Comparison of ENCODE assay signal across 8 cellular contexts in the genomic region with DNA sequence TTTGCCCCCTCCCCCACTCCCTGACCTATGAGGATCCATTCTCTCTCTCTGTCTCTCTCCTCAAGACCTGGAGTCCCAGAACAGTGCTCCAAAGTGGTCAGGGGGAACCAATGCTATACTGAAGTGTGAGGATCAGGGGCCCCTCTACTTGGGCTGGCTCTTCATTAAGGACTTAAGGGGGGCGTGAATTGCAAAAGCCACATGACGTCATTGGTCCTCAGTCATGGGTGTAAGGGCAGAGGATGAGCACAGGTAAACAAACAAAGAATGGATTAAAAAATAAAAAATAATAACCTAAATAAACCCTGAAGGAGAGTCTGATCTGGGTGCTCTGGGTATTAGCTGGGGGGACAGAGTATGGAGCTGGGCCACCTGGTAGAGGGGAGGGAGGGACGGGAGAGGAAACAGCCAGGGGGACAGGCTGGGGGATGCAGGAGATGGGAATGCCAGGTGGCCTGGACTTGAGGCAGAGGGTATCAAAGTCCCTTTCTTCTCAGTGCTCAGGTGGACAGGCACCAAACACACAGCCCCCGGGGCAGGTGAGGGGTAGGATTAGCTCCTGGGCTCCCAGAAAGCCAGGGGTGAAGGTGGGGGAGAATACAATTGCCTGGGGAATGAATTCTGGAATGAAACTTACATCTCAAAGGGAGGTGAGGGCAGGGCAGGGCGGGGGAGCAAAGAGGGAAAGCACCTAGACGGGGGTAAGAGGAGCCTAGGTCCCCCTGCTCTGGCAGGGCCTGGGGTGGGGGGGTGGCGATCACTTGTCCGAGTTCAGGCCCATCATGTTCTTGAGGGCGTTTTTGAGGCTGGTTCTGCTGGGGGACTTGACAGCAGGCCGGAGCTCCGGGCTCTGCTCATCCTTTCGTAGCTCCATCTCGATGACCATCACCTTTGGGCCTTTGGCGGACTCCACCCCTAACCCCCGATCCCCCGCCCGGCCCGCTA. TPM values are rescaled to one million over a fixed set of nuclear protein-coding genes. Genes with fewer than 3 reads are reported as not detected.
DNase-seq lines count a peak whose midpoint lies in the region; TF ChIP-seq lines count a peak whose summit lies in the region.

No MANE protein-coding gene starts in this region.

- H3K36me3 ChIP-seq in GM06990 (ENCODE audit: control insufficient read depth, insufficient read depth, low read length) (no peaks in the 10 kb centered on the region), SK-N-SH (replicated peaks in 1 of 2; ENCODE audit: control insufficient read depth in 1 of 2, insufficient read depth in 2 of 2, low read length in 1 of 2) (peaks cover 0 to 3% of the 10 kb centered on the region in 2 experiments), fibroblast of lung (ENCODE audit: control insufficient read depth, insufficient read depth, low read length) (no peaks in the 10 kb centered on the region)

- H3K27me3 Mint-ChIP-seq in progenitor cell of endocrine pancreas: peaks cover 12% of the 10 kb centered on the region

- DNase-seq in GM06990 (ENCODE audit: extremely low read depth, insufficient read length) (no peak), SK-N-SH (peak; percentile 39), fibroblast of lung (ENCODE audit: low read depth in 2 of 2) (no peak), progenitor cell of endocrine pancreas (ENCODE audit: low spot score, unreplicated experiment) (no peak), superior temporal gyrus (ENCODE audit: extremely low spot score) (no peak), occipital lobe (lab: John Stamatoyannopoulos, UW) (no peak), DMS153 treated with DMSO at 0.1 percent for 48 hours (lab: John Stamatoyannopoulos, UW; ENCODE audit: unreplicated experiment) (no peak)
- DNase-seq in activated CD4-positive, CD25-positive, alpha-beta regulatory T cell treated with anti-CD3 and anti-CD28 coated beads, Interleukin-2, amount 50 U/mL, for 72 hours: no peak

- H3K9me3 ChIP-seq in SK-N-SH: no peaks in the 10 kb centered on the region
- no peaks in the 10 kb centered on the region for H3K9me3 ChIP-seq in fibroblast of lung (ENCODE audit: control insufficient read depth, insufficient read depth, low read depth, low read length)

- H3K9me2 ChIP-seq in SK-N-SH: no peaks in the 10 kb centered on the region

- H3K4me1 ChIP-seq in SK-N-SH (ENCODE audit: control insufficient read depth in 1 of 2, insufficient read depth in 2 of 2, low read depth in 1 of 2, low read length in 1 of 2) (peaks cover 0 to 11% of the 10 kb centered on the region in 2 experiments; a peak in 2 of 4 replicates), fibroblast of lung (ENCODE audit: control insufficient read depth, extremely low read depth, insufficient read depth, low read length) (peaks cover 16% of the 10 kb centered on the region)

- H3K36me3 Mint-ChIP-seq in progenitor cell of endocrine pancreas (ENCODE audit: insufficient read depth): no peaks in the 10 kb centered on the region

- H3K27me3 ChIP-seq in GM06990 (replicated peaks; ENCODE audit: control insufficient read depth, insufficient read depth, low read length): no peaks in the 10 kb centered on the region
- no peaks in the 10 kb centered on the region for H3K27me3 ChIP-seq in SK-N-SH (ENCODE audit: insufficient read depth)
- no peaks in the 10 kb centered on the region for H3K27me3 ChIP-seq in fibroblast of lung (ENCODE audit: control insufficient read depth, insufficient read depth, low read length)

- H3K27ac ChIP-seq in SK-N-SH (ENCODE audit: low read depth in 2 of 2, low read length in 1 of 2) (no peak overlapping the region), fibroblast of lung (ENCODE audit: insufficient read depth, low read length) (no peak overlapping the region)

- peak overlapping the region; percentile 91 for H3K4me2 ChIP-seq in SK-N-SH
- H3K4me2 ChIP-seq in fibroblast of lung (ENCODE audit: extremely low read depth, insufficient read depth, low read length): peak overlapping the region; percentile 77

- peak overlapping the region; percentile 93 for H2AFZ ChIP-seq in SK-N-SH (ENCODE audit: low read depth)
- peak overlapping the region; percentile 81 for H2AFZ ChIP-seq in fibroblast of lung (ENCODE audit: low read length)

- TF ChIP-seq CTCF in GM06990 (IDR thresholded peaks at IDR 0.05; ENCODE audit: insufficient read depth, low read length, poor library complexity, severe bottlenecking) (no peak), SK-N-SH (IDR thresholded peaks at IDR 0.05) (no peak), fibroblast of lung (conservative IDR thresholded peaks at IDR 0.05 in 1 of 2, IDR thresholded peaks at IDR 0.05 in 1 of 2; ENCODE audit: low read depth in 1 of 2, low read length in 2 of 2) (no peak), progenitor cell of endocrine pancreas (IDR thresholded peaks at IDR 0.05; ENCODE audit: unreplicated experiment) (no peak)

- WGBS in SK-N-SH (ENCODE audit: low lambda C conversion rate): 34% methylated on average over 15 of the region's 18 CpGs

- no peak overlapping the region for H3K27ac Mint-ChIP-seq in progenitor cell of endocrine pancreas

- POLR2A ChIA-PET in SK-N-SH (lab: Yijun Ruan, JAX): interaction anchor here (1.3 to 1.6 kb wide), 4 partner anchors 9 to 107 kb away, joined by 4 to 16 read pairs (median 4); a partner anchor contains a TSS

- H3K9ac ChIP-seq in SK-N-SH: peak overlapping the region; percentile 62
- peak overlapping the region; percentile 40 for H3K9ac ChIP-seq in fibroblast of lung (ENCODE audit: insufficient read depth, low read length)

- no peaks in the 10 kb centered on the region for H3K9me3 Mint-ChIP-seq in progenitor cell of endocrine pancreas (ENCODE audit: low read depth)

- peak overlapping the region; percentile 93 for H3K4me3 ChIP-seq in GM06990 (replicated peaks; ENCODE audit: low read depth, low read length)
- H3K4me3 ChIP-seq in SK-N-SH (ENCODE audit: low read depth in 2 of 2, low read length in 1 of 2): peak overlapping the region; percentile 71 to 79
- peak overlapping the region; percentile 34 to 79 (median 60) for H3K4me3 ChIP-seq in fibroblast of lung (replicated peaks in 1 of 4; ENCODE audit: control extremely low read depth in 1 of 4, insufficient read depth in 1 of 4, low read depth in 3 of 4, low read length in 4 of 4)

- no peaks in the 10 kb centered on the region for H4K20me1 ChIP-seq in SK-N-SH (ENCODE audit: insufficient read depth)
- H4K20me1 ChIP-seq in fibroblast of lung (ENCODE audit: control insufficient read depth, extremely low read depth, insufficient read depth, low read length): no peaks in the 10 kb centered on the region

- H3K4me3 Mint-ChIP-seq in progenitor cell of endocrine pancreas (ENCODE audit: low read depth): peak overlapping the region; percentile 97

- H3K79me2 ChIP-seq in SK-N-SH (ENCODE audit: insufficient read depth) (no peaks in the 10 kb centered on the region), fibroblast of lung (ENCODE audit: control insufficient read depth, insufficient read depth, low read length) (no peaks in the 10 kb centered on the region)

- peaks cover 16% of the 10 kb centered on the region for H3K4me1 Mint-ChIP-seq in progenitor cell of endocrine pancreas (ENCODE audit: low read depth)

- no peak for TF ChIP-seq RAD21 in SK-N-SH (IDR thresholded peaks at IDR 0.05; ENCODE audit: low read length)

- H3F3A ChIP-seq in SK-N-SH (replicated peaks; ENCODE audit: insufficient read depth): peaks cover 8% of the 10 kb centered on the region

- CTCF ChIA-PET in SK-N-SH (lab: Yijun Ruan, JAX): interaction anchor here (0.9 to 2.7 kb wide), 14 partner anchors 9 to 113 kb away, joined by 3 to 16 read pairs (median 4); a partner anchor contains a TSS

- TF ChIP-seq EP300 in SK-N-SH (IDR thresholded peaks at IDR 0.05; ENCODE audit: borderline replicate concordance in 1 of 2, low read depth in 1 of 2, low read length in 1 of 2): no peak

TF ChIP-seq in SK-N-SH, 30 proteins besides CTCF, POLR2A, EP300 and RAD21 (continues in another document):
- TF ChIP-seq TEAD4 (IDR thresholded peaks at IDR 0.05; ENCODE audit: borderline replicate concordance, insufficient read depth): no peak
- TF ChIP-seq RFX5 (IDR thresholded peaks at IDR 0.05; ENCODE audit: low read length): no peak
- no peak for TF ChIP-seq FOXM1 (IDR thresholded peaks at IDR 0.05; ENCODE audit: low read depth)
- TF ChIP-seq, protein P1, sequence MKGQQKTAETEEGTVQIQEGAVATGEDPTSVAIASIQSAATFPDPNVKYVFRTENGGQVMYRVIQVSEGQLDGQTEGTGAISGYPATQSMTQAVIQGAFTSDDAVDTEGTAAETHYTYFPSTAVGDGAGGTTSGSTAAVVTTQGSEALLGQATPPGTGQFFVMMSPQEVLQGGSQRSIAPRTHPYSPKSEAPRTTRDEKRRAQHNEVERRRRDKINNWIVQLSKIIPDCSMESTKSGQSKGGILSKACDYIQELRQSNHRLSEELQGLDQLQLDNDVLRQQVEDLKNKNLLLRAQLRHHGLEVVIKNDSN (IDR thresholded peaks at IDR 0.05; ENCODE audit: borderline replicate concordance, low read depth): no peak
- TF ChIP-seq GATA2 (CRISPR knock-in tag; IDR thresholded peaks at IDR 0.05): no peak
- TF ChIP-seq SMC3 (IDR thresholded peaks at IDR 0.05; ENCODE audit: low read depth, low read length): no peak
- no peak for TF ChIP-seq EZH2phosphoT487 (IDR thresholded peaks at IDR 0.05; ENCODE audit: borderline replicate concordance, low read depth)

RNA-seq across cellular contexts. Expression of a gene that starts 4.6 kb away (rescaled TPM):
- 2.4 and 2.9 TPM in 2 replicates for polyA plus RNA-seq in SK-N-SH (2012; rRNA removed)
- polyA plus RNA-seq in SK-N-SH (2012; cell fraction: cytosol; rRNA removed): 1.4 and 1.5 TPM in 2 replicates
- 3.1 and 4.6 TPM in 2 replicates for polyA plus RNA-seq in SK-N-SH (2012; cell fraction: nucleus; rRNA removed)
- total RNA-seq in fibroblast of lung: 0.51 and 0.99 TPM in 2 replicates
- 1.1 and 1.9 TPM in 2 replicates for polyA plus RNA-seq in fibroblast of lung
- polyA plus RNA-seq in fibroblast of lung (2012): 1.0 and 2.6 TPM in 2 replicates
- 0.67 and 3.8 TPM in 2 replicates for polyA minus RNA-seq in fibroblast of lung (ENCODE audit: low replicate concordance)
- total RNA-seq in progenitor cell of endocrine pancreas: 4.4 and 4.5 TPM in 2 replicates
- 1.4 TPM for total RNA-seq in occipital lobe

RNA-seq across cellular contexts. Expression of a gene that starts 9.0 kb away (rescaled TPM):
- polyA plus RNA-seq in SK-N-SH (2012; rRNA removed): 195 and 341 TPM in 2 replicates
- 267 and 290 TPM in 2 replicates for polyA plus RNA-seq in SK-N-SH (2012; cell fraction: cytosol; rRNA removed)
- polyA plus RNA-seq in SK-N-SH (2012; cell fraction: nucleus; rRNA removed): 75.6 and 92.6 TPM in 2 replicates
- total RNA-seq in fibroblast of lung: 13.4 and 24.8 TPM in 2 replicates
- polyA plus RNA-seq in fibroblast of lung: 484 and 512 TPM in 2 replicates
- polyA plus RNA-seq in fibroblast of lung (2012): 287 and 291 TPM in 2 replicates
- 104 and 143 TPM in 2 replicates for polyA minus RNA-seq in fibroblast of lung (ENCODE audit: low replicate concordance)
- 167 and 190 TPM in 2 replicates for total RNA-seq in progenitor cell of endocrine pancreas
- 19.5 TPM for total RNA-seq in occipital lobe

RNA-seq across cellular contexts. Expression of a gene that starts 46.7 kb away (rescaled TPM):
- polyA plus RNA-seq in SK-N-SH (2012; rRNA removed) (not detected in 2 replicates), fibroblast of lung (not detected in 2 replicates)
- 0.04 TPM in 1 of 2 replicates, not detected in the other for polyA plus RNA-seq in SK-N-SH (2012; cell fraction: cytosol; rRNA removed)
- not detected in 2 replicates for polyA plus RNA-seq in SK-N-SH (2012; cell fraction: nucleus; rRNA removed)
- total RNA-seq in fibroblast of lung (not detected in 2 replicates), progenitor cell of endocrine pancreas (0.86 and 1.1 TPM in 2 replicates), occipital lobe (3.1 TPM)
- not detected in 2 replicates for polyA plus RNA-seq in fibroblast of lung (2012)
- not detected in 2 replicates for polyA minus RNA-seq in fibroblast of lung (ENCODE audit: low replicate concordance)
